ENCODE assay signal across 13 cellular contexts in the genomic region with DNA sequence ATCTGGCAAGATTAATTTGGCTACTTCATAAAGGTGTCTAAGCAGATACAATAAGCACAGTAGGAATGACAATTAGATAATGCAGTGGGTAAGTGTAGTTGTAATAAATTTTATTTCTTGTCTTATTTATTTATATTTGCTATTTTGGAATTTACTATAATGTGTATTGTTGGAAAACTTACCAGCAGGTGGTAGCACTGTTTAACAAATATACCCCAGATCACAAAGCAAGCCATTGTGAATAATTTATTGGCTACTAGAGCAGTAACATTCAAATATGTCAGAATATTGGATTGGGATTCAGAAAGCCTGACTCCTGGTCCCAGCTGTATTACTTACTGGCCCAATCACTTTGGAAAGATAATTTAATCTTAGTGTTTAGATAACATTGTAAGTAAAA.
DNase-seq lines count a peak whose midpoint lies in the region; ATAC-seq, FAIRE-seq and TF ChIP-seq lines count a peak whose summit lies in the region.
"Had no signal": no experiment of that assay in that cellular context is flagged by ENCODE, and none has a peak within 500 bp of the region (broad histone marks: within the 10 kb centered on the region; RNA-seq: fewer than 3 reads in every experiment).

No MANE protein-coding gene starts in this region.

- ATAC-seq in HepG2 (no peak), omental fat pad (ENCODE audit: low FRiP score) (no peak)
- ATAC-seq: pancreas had no signal

- BruUV-seq in HepG2 (replicated peaks; lab: Mats Ljungman, UMichigan): no TSS peak

- no peak overlapping the region for H3K27ac ChIP-seq in liver (ENCODE audit: low read depth in 1 of 2, low read length in 2 of 2)
- no peak overlapping the region for H3K27ac ChIP-seq in HepG2 (ENCODE audit: extremely low read length, insufficient read depth, low read length)
- no peak overlapping the region for H3K27ac ChIP-seq in cardiac muscle cell
- no peak overlapping the region for H3K27ac ChIP-seq in osteoblast (ENCODE audit: low read depth, low read length)
- H3K27ac ChIP-seq: pancreas had no signal

- TF ChIP-seq RAD21 in liver (IDR thresholded peaks at IDR 0.05) (peak; percentile 31 to 58), HepG2 (CRISPR knock-in tag; IDR thresholded peaks at IDR 0.05) (no peak)

- DNase-seq in HepG2 (ENCODE audit: low spot score) (no peak), SW480 (ENCODE audit: low spot score) (peak; percentile 50), cardiac muscle cell (ENCODE audit: low read depth in 1 of 2, low spot score in 1 of 2) (peak; percentile 27 to 75), osteoblast (ENCODE audit: insufficient read length, low spot score, missing footprints) (no peak), SIG-M5 (lab: John Stamatoyannopoulos, UW) (no peak), HAP-1 (ENCODE audit: low spot score in 2 of 2) (no peak), omental fat pad (ENCODE audit: low spot score) (no peak)
- DNase-seq: KG1, NCI-H69, pancreas had no signal

- H3K9me3 ChIP-seq in liver (ENCODE audit: control insufficient read depth in 4 of 4, low read length in 3 of 4) (no peaks in the 10 kb centered on the region), HepG2 (ENCODE audit: low read length) (no peaks in the 10 kb centered on the region), cardiac muscle cell (ENCODE audit: low read depth) (no peaks in the 10 kb centered on the region), osteoblast (ENCODE audit: low read depth, low read length) (no peaks in the 10 kb centered on the region), HAP-1 (no peaks in the 10 kb centered on the region)
- H3K9me3 ChIP-seq: pancreas had no signal

- FAIRE-seq in HepG2 (lab: Jason Lieb, UNC): no peak
- FAIRE-seq: keratinocyte, pancreas, TTC549 had no signal

- TF ChIP-seq EP300 in HepG2 (IDR thresholded peaks at IDR 0.05; ENCODE audit: low read depth in 2 of 2, low read length in 2 of 2) (no peak), HepG2 (CRISPR knock-in tag; IDR thresholded peaks at IDR 0.05; ENCODE audit: borderline replicate concordance) (no peak)

- TF ChIP-seq CTCF in liver (IDR thresholded peaks at IDR 0.05; ENCODE audit: low read depth, low read length, missing input control): no peak
- TF ChIP-seq CTCF in HepG2 (CRISPR knock-in tag; IDR thresholded peaks at IDR 0.05): no peak
- TF ChIP-seq CTCF in cardiac muscle cell (IDR thresholded peaks at IDR 0.05; ENCODE audit: low read depth, low read length): peak; percentile 33
- TF ChIP-seq CTCF in osteoblast (IDR thresholded peaks at IDR 0.05; ENCODE audit: extremely low read depth, low read depth, low read length): no peak
- TF ChIP-seq CTCF in omental fat pad (IDR thresholded peaks at IDR 0.05): no peak

- no peak overlapping the region for H3K4me3 ChIP-seq in liver (ENCODE audit: low read depth in 1 of 3, low read length in 3 of 3)
- H3K4me3 ChIP-seq in HepG2 (replicated peaks in 1 of 3; ENCODE audit: insufficient read depth in 1 of 3, low read depth in 2 of 3, low read length in 3 of 3): no peak overlapping the region
- no peak overlapping the region for H3K4me3 ChIP-seq in cardiac muscle cell
- H3K4me3 ChIP-seq in osteoblast (ENCODE audit: insufficient read depth, low read length): no peak overlapping the region
- no peak overlapping the region for H3K4me3 ChIP-seq in HAP-1
- H3K4me3 ChIP-seq: pancreas had no signal

- no peaks in the 10 kb centered on the region for H3K27me3 ChIP-seq in liver (ENCODE audit: control insufficient read depth in 4 of 4, insufficient read depth in 4 of 4, low read length in 3 of 4)
- H3K27me3 ChIP-seq in HepG2 (ENCODE audit: control insufficient read depth in 1 of 2, insufficient read depth in 2 of 2, low read length in 2 of 2): no peaks in the 10 kb centered on the region
- no peaks in the 10 kb centered on the region for H3K27me3 ChIP-seq in cardiac muscle cell
- H3K27me3 ChIP-seq in osteoblast (ENCODE audit: insufficient read depth, low read length): no peaks in the 10 kb centered on the region
- no peaks in the 10 kb centered on the region for H3K27me3 ChIP-seq in HAP-1 (ENCODE audit: low read depth)
- H3K27me3 ChIP-seq: pancreas had no signal

- H3K79me2 ChIP-seq in HepG2 (ENCODE audit: insufficient read depth, low read length): no peaks in the 10 kb centered on the region
- no peaks in the 10 kb centered on the region for H3K79me2 ChIP-seq in osteoblast (ENCODE audit: insufficient read depth, low read length)

- H3K36me3 ChIP-seq in liver (ENCODE audit: control insufficient read depth in 4 of 4, insufficient read depth in 3 of 4, low read depth in 1 of 4, low read length in 3 of 4) (no peaks in the 10 kb centered on the region), HepG2 (replicated peaks in 1 of 2; ENCODE audit: control insufficient read depth in 1 of 2, insufficient read depth in 2 of 2, low read length in 2 of 2) (no peaks in the 10 kb centered on the region), cardiac muscle cell (no peaks in the 10 kb centered on the region), osteoblast (ENCODE audit: insufficient read depth, low read length) (no peaks in the 10 kb centered on the region), HAP-1 (replicated peaks) (no peaks in the 10 kb centered on the region)
- H3K36me3 ChIP-seq: pancreas had no signal

- H3K9ac ChIP-seq in liver (ENCODE audit: low read depth in 1 of 2, low read length in 2 of 2) (no peak overlapping the region), HepG2 (ENCODE audit: insufficient read depth, low read depth, low read length) (no peak overlapping the region)

- POLR2A ChIA-PET in HepG2 (lab: Yijun Ruan, JAX): no interaction called here

- H3K4me2 ChIP-seq in HepG2 (ENCODE audit: low read depth, low read length) (no peak overlapping the region), osteoblast (ENCODE audit: insufficient read depth, low read length) (no peak overlapping the region)

- in situ Hi-C loops in HepG2 (cut with HindIII; ENCODE audit: extremely low pct_ligation_motif_present, low pct_unique_long_range_greater_than_20kb) (no loop called here), HAP-1 (cut with MboI; ENCODE audit: low sequenced_read_pairs) (no loop called here)

- no peak for TF ChIP-seq POLR2A in HepG2 (IDR thresholded peaks at IDR 0.05; ENCODE audit: insufficient read depth in 1 of 2, low read depth in 2 of 2, low read length in 2 of 2)

- intact Hi-C loops in HepG2 (cut with micrococcal nuclease; ENCODE audit: unreplicated experiment): loop anchor here (2.0 kb wide), 1 partner anchor 596 kb away; no protein-coding TSS in a partner anchor

- H3K4me1 ChIP-seq in liver (ENCODE audit: control insufficient read depth in 4 of 4, insufficient read depth in 4 of 4, low read length in 3 of 4): no peaks in the 10 kb centered on the region
- H3K4me1 ChIP-seq in HepG2 (ENCODE audit: insufficient read depth, low read length): no peaks in the 10 kb centered on the region
- H3K4me1 ChIP-seq in cardiac muscle cell (ENCODE audit: low read depth): peaks cover 8% of the 10 kb centered on the region
- H3K4me1 ChIP-seq in osteoblast (ENCODE audit: insufficient read depth, low read length): no peaks in the 10 kb centered on the region
- H3K4me1 ChIP-seq in HAP-1: no peaks in the 10 kb centered on the region
- H3K4me1 ChIP-seq: pancreas had no signal

- CTCF ChIA-PET in HepG2 (lab: Yijun Ruan, JAX; ENCODE audit: low intra/inter-chr PET ratio, low total read pairs): no interaction called here

- no peaks in the 10 kb centered on the region for H4K20me1 ChIP-seq in HepG2 (ENCODE audit: insufficient read depth, low read length)
- no peaks in the 10 kb centered on the region for H4K20me1 ChIP-seq in osteoblast (ENCODE audit: insufficient read depth, low read length)

- H2AFZ ChIP-seq in HepG2 (ENCODE audit: low read length) (no peak overlapping the region), osteoblast (ENCODE audit: low read length) (no peak overlapping the region)

TF ChIP-seq in liver, 16 proteins besides CTCF, POLR2A, EP300 and RAD21:
- TF ChIP-seq EGR1 (IDR thresholded peaks at IDR 0.05; ENCODE audit: low read depth in 2 of 2): no peak
- no peak for TF ChIP-seq FOXA2 (IDR thresholded peaks at IDR 0.05)
- no peak for TF ChIP-seq GABPA (IDR thresholded peaks at IDR 0.05 in 1 of 2, conservative IDR thresholded peaks at IDR 0.05 in 1 of 2)

TF ChIP-seq in HepG2, 621 proteins besides CTCF, POLR2A, EP300 and RAD21:
- no peak for TF ChIP-seq REXO4 (CRISPR knock-in tag; IDR thresholded peaks at IDR 0.05; ENCODE audit: borderline replicate concordance)
- TF ChIP-seq, protein P1, sequence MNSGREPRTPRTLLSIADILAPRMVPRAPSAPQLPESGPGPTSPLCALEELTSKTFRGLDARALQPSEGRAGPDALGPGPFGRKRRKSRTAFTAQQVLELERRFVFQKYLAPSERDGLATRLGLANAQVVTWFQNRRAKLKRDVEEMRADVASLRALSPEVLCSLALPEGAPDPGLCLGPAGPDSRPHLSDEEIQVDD (CRISPR knock-in tag; IDR thresholded peaks at IDR 0.05; ENCODE audit: borderline replicate concordance): no peak
- no peak for TF ChIP-seq HDAC6 (IDR thresholded peaks at IDR 0.05; ENCODE audit: low read depth, low read length)
- no peak for TF ChIP-seq ZNF552 (CRISPR knock-in tag; IDR thresholded peaks at IDR 0.05; ENCODE audit: borderline replicate concordance)
- TF ChIP-seq MIER2 (CRISPR knock-in tag; IDR thresholded peaks at IDR 0.05): no peak
- TF ChIP-seq, protein P2, sequence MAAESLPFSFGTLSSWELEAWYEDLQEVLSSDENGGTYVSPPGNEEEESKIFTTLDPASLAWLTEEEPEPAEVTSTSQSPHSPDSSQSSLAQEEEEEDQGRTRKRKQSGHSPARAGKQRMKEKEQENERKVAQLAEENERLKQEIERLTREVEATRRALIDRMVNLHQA (CRISPR knock-in tag; IDR thresholded peaks at IDR 0.05): no peak
- TF ChIP-seq ZNF891 (CRISPR knock-in tag; IDR thresholded peaks at IDR 0.05): no peak

Comparison
In these comparisons a context has a peak if more than half of its experiments do, and no peak if none do; other contexts are left out.
1. DNase-seq: peak in SW480 (single experiment) and cardiac muscle cell (2 of 2); none in HepG2 (single experiment), osteoblast (single experiment), SIG-M5 (single experiment), HAP-1 (0 of 2) and omental fat pad (single experiment).